8 cellular contexts compared by ENCODE assay signal in the genomic region with DNA sequence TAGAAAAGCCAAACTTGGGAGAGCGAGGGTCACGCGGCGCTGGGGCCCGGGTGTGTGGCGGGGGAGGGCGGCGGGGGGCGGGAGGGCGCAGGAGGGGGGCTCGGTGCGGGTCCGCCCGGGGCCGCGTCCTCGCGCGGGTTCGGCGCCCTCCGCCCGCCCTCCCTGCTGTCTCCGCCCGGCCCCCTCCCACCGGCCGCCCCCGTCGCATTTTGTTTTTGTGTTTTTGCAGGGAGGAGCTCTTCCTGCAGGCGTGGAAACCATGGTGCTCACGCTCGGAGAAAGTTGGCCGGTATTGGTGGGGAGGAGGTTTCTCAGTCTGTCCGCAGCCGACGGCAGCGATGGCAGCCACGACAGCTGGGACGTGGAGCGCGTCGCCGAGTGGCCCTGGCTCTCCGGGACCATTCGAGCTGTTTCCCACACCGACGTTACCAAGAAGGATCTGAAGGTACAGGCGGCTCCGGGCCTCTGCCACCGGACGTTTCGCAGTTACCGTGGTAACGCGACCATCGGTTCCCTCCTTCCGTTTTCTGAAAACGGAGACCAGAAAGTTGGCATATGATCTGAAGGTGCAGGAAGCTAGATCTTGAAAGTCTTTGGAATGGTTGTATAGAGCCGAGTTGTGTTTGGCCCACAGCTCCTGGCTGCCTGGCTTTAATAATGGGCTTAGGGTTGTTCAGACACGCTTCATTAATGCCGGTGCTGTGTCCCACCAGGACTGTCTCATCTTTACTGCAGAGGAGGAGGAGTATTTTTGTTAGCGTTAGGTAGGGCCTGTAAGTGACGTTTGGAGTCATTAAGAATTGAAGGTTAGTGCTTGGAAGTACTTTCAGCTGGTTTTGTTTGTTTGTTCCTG. TPM values are rescaled to one million over a fixed set of nuclear protein-coding genes. Genes with fewer than 3 reads are reported as not detected.
DNase-seq lines count a peak whose midpoint lies in the region; ATAC-seq and TF ChIP-seq lines count a peak whose summit lies in the region.

No MANE protein-coding gene starts in this region.

- H3K36me3 ChIP-seq in HUES64 (ENCODE audit: insufficient read depth, low read length) = peaks cover 26% of the 10 kb centered on the region
- H3K36me3 ChIP-seq in adrenal gland (replicated peaks in 1 of 2) = no peaks in the 10 kb centered on the region
- H3K36me3 ChIP-seq in psoas muscle (ENCODE audit: insufficient read depth in 1 of 2, low read depth in 1 of 2) = peaks cover 7 to 36% of the 10 kb centered on the region in 2 donors
- H3K36me3 ChIP-seq in urinary bladder (ENCODE audit: insufficient read depth) = peaks cover 1% of the 10 kb centered on the region

- peak; percentile 13 to 35 for TF ChIP-seq POLR2A in adrenal gland (IDR thresholded peaks at IDR 0.05)

- 1% methylated on average over 49 of the region's 63 CpGs for WGBS in HUES64
- WGBS in adrenal gland, 4 donors = 0 to 1% (median 0%) methylated on average over 15 to 63 of the region's 63 CpGs
- WGBS in psoas muscle, 3 donors = 0 to 1% (median 0%) methylated on average over 51 to 63 of the region's 63 CpGs
- under 1% methylated on average over 63 of the region's 63 CpGs for WGBS in urinary bladder

- H3K27me3 ChIP-seq in HUES64 (ENCODE audit: insufficient read depth, low read length) (no peaks in the 10 kb centered on the region), adrenal gland (no peaks in the 10 kb centered on the region), psoas muscle (ENCODE audit: insufficient read depth in 3 of 3, low read length in 2 of 3) (no peaks in the 10 kb centered on the region)

- intact Hi-C loops in adrenal gland (cut with DNase I) (no loop called here), left cardiac atrium (cut with DNase I) (loop anchor here in 1 of 2 donors (5.0 to 10.0 kb wide), 2 partner anchors 50 to 217 kb away; no protein-coding TSS in a partner anchor), psoas muscle (cut with DNase I) (loop anchor here in 1 of 2 donors (2.0 kb wide), 1 partner anchor 45 kb away; no protein-coding TSS in a partner anchor)

- DNase-seq in AG20443 (ENCODE audit: low spot score) = peak; percentile 67
- peak; percentile 68 for DNase-seq in T follicular helper cell (ENCODE audit: low read depth)
- peak; percentile 61 to 81 (median 65) for DNase-seq in adrenal gland
- peak; percentile 70 for DNase-seq in left cardiac atrium
- DNase-seq in psoas muscle = peak; percentile 64 to 79

- no peak for TF ChIP-seq CTCF in adrenal gland (IDR thresholded peaks at IDR 0.05)
- TF ChIP-seq CTCF in psoas muscle (IDR thresholded peaks at IDR 0.05) = no peak

- H3K4me1 ChIP-seq in HUES64 (ENCODE audit: insufficient read depth, low read length) (0 out of 2 replicates have a peak, but pooled peaks cover 6% of the 10 kb centered on the region), adrenal gland (replicated peaks in 1 of 2) (peaks cover 8 to 38% of the 10 kb centered on the region in 2 donors), psoas muscle (peaks cover 41% of the 10 kb centered on the region), urinary bladder (ENCODE audit: insufficient read depth) (no peaks in the 10 kb centered on the region)

- H3K9me3 ChIP-seq in HUES64 (ENCODE audit: insufficient read depth, low read depth, low read length) = peaks cover 34% of the 10 kb centered on the region
- peaks cover 4 to 14% (median 14%) of the 10 kb centered on the region in 3 donors for H3K9me3 ChIP-seq in adrenal gland (replicated peaks in 1 of 3)
- peaks cover 31% of the 10 kb centered on the region for H3K9me3 ChIP-seq in psoas muscle

- H3K27ac ChIP-seq in HUES64 (ENCODE audit: low read depth, low read length) = peak overlapping the region; percentile 74; the same call in 1 of the 2 replicates
- peak overlapping the region; percentile 86 to 99 (median 98) for H3K27ac ChIP-seq in adrenal gland
- peak overlapping the region; percentile 97 for H3K27ac ChIP-seq in psoas muscle
- H3K27ac ChIP-seq in urinary bladder (ENCODE audit: low read depth) = peak overlapping the region; percentile 96

- peak overlapping the region; percentile 50; the same call in 1 of the 2 replicates for H3K9ac ChIP-seq in HUES64 (ENCODE audit: low read depth, low read length)

- H3K4me3 ChIP-seq in HUES64 (ENCODE audit: low read length) (peak overlapping the region; percentile 76), adrenal gland (peak overlapping the region in 2 of 4 donors; percentile 50 to 93), psoas muscle (peak overlapping the region; percentile 69), urinary bladder (ENCODE audit: low read depth, low read length) (peak overlapping the region; percentile 87)

- peak; percentile 11 for ATAC-seq in GM19023 (IDR thresholded peaks at IDR 0.05; ENCODE audit: unreplicated experiment)
- peak; percentile 20 to 33 for ATAC-seq in left cardiac atrium
- ATAC-seq in psoas muscle = peak in 3 of 4 donors; percentile 2 to 24 (median 8)

RNA-seq across cellular contexts. Expression of gene KDM3A, which starts 0.8 kb away (rescaled TPM):
- 16.7 TPM for polyA plus RNA-seq in HUES64 (2013, experiment 1 of 2)
- 20.5 TPM for polyA plus RNA-seq in HUES64 (2013, experiment 2 of 2)
- total RNA-seq in adrenal gland (10 to 100 TPM; 16.7 to 54.6 (median 29.6) TPM), left cardiac atrium (10 to 100 TPM; 35.5 to 45.9 TPM), psoas muscle (10 to 100 TPM; 20.2 to 34.7 (median 27.4) TPM), urinary bladder (72.6 TPM)
- polyA plus RNA-seq in adrenal gland (10 to 100 TPM; 26.8 to 41.7 (median 35.0) TPM), psoas muscle (10 to 100 TPM; 12.2 to 24.4 (median 15.0) TPM), urinary bladder (30.2 TPM)
